Comparison of ENCODE assay signal across 14 cellular contexts in genomic region chr18:379665-380356, GRCh38.
DNase-seq lines count a peak whose midpoint lies in the region; ATAC-seq and TF ChIP-seq lines count a peak whose summit lies in the region.
"Had no signal": no experiment of that assay in that cellular context is flagged by ENCODE, and none has a peak within 500 bp of the region (broad histone marks: within the 10 kb centered on the region; RNA-seq: fewer than 3 reads in every experiment).

No MANE protein-coding gene starts in this region.

- H3K36me3 Mint-ChIP-seq in activated naive CD8-positive, alpha-beta T cell: no peaks in the 10 kb centered on the region
- no peaks in the 10 kb centered on the region for H3K36me3 Mint-ChIP-seq in activated naive CD8-positive, alpha-beta T cell treated with anti-CD3 and anti-CD28 coated beads for 36 hours
- peaks cover 10% of the 10 kb centered on the region for H3K36me3 Mint-ChIP-seq in dendritic cell treated with granulocyte-macrophage colony-stimulating factor and Interleukin-4, amounts not matched to agents 40 ng/mL and 50 ng/mL, for 4 days (ENCODE audit: low read depth)
- H3K36me3 Mint-ChIP-seq in mesothelial cell of epicardium (peaks cover 12% of the 10 kb centered on the region), immature natural killer cell (no peaks in the 10 kb centered on the region)
- H3K36me3 Mint-ChIP-seq in activated T-helper 1 cell treated with anti-CD3 and anti-CD28 coated beads, Interleukin-12 subunit alpha, Interleukin-12 subunit beta, Interleukin-2, Interleukin-4 antibody, amounts not matched to agents 30 ng/mL and 10 ng/mL and 1 ng/mL, durations not matched to agents 14 hours and 24 hours and 36 hours (ENCODE audit: low read depth): no peaks in the 10 kb centered on the region
- H3K36me3 Mint-ChIP-seq: activated naive CD4-positive, alpha-beta T cell treated with anti-CD3 and anti-CD28 coated beads, Interleukin-2, amount 10 ng/mL, durations not matched to agents 7 days and 5 days had no signal

- peaks cover 7% of the 10 kb centered on the region for H3K9me3 Mint-ChIP-seq in activated naive CD8-positive, alpha-beta T cell (ENCODE audit: low read depth)
- peaks cover 6% of the 10 kb centered on the region for H3K9me3 Mint-ChIP-seq in activated naive CD8-positive, alpha-beta T cell treated with anti-CD3 and anti-CD28 coated beads for 36 hours
- peaks cover 15% of the 10 kb centered on the region for H3K9me3 Mint-ChIP-seq in dendritic cell treated with granulocyte-macrophage colony-stimulating factor and Interleukin-4, amounts not matched to agents 40 ng/mL and 50 ng/mL, for 4 days
- H3K9me3 Mint-ChIP-seq in mesothelial cell of epicardium (peaks cover 6% of the 10 kb centered on the region), immature natural killer cell (no peaks in the 10 kb centered on the region)
- H3K9me3 Mint-ChIP-seq in activated T-helper 1 cell treated with anti-CD3 and anti-CD28 coated beads, Interleukin-12 subunit alpha, Interleukin-12 subunit beta, Interleukin-2, Interleukin-4 antibody, amounts not matched to agents 30 ng/mL and 10 ng/mL and 1 ng/mL, durations not matched to agents 14 hours and 24 hours and 36 hours: no peaks in the 10 kb centered on the region
- H3K9me3 Mint-ChIP-seq: activated naive CD4-positive, alpha-beta T cell treated with anti-CD3 and anti-CD28 coated beads, Interleukin-2, amount 10 ng/mL, durations not matched to agents 7 days and 5 days had no signal

- peaks cover 5% of the 10 kb centered on the region for H3K4me1 Mint-ChIP-seq in activated naive CD8-positive, alpha-beta T cell (ENCODE audit: low read depth)
- peaks cover 2% of the 10 kb centered on the region for H3K4me1 Mint-ChIP-seq in activated naive CD8-positive, alpha-beta T cell treated with anti-CD3 and anti-CD28 coated beads for 36 hours
- H3K4me1 Mint-ChIP-seq in dendritic cell treated with granulocyte-macrophage colony-stimulating factor and Interleukin-4, amounts not matched to agents 40 ng/mL and 50 ng/mL, for 4 days (ENCODE audit: low read depth): peaks cover 60% of the 10 kb centered on the region
- H3K4me1 Mint-ChIP-seq in mesothelial cell of epicardium (peaks cover 37% of the 10 kb centered on the region), immature natural killer cell (no peaks in the 10 kb centered on the region)
- H3K4me1 Mint-ChIP-seq in activated T-helper 1 cell treated with anti-CD3 and anti-CD28 coated beads, Interleukin-12 subunit alpha, Interleukin-12 subunit beta, Interleukin-2, Interleukin-4 antibody, amounts not matched to agents 30 ng/mL and 10 ng/mL and 1 ng/mL, durations not matched to agents 14 hours and 24 hours and 36 hours (ENCODE audit: low read depth): no peaks in the 10 kb centered on the region

- TF ChIP-seq CTCF in mesothelial cell of epicardium (IDR thresholded peaks at IDR 0.05; ENCODE audit: unreplicated experiment): no peak

- H3K27ac Mint-ChIP-seq in activated naive CD8-positive, alpha-beta T cell: peak overlapping the region; percentile 64
- no peak overlapping the region for H3K27ac Mint-ChIP-seq in activated naive CD8-positive, alpha-beta T cell treated with anti-CD3 and anti-CD28 coated beads for 36 hours
- peak overlapping the region; percentile 49 for H3K27ac Mint-ChIP-seq in dendritic cell treated with granulocyte-macrophage colony-stimulating factor and Interleukin-4, amounts not matched to agents 40 ng/mL and 50 ng/mL, for 4 days
- H3K27ac Mint-ChIP-seq in mesothelial cell of epicardium (peak overlapping the region; percentile 28), immature natural killer cell (no peak overlapping the region)
- no peak overlapping the region for H3K27ac Mint-ChIP-seq in activated T-helper 1 cell treated with anti-CD3 and anti-CD28 coated beads, Interleukin-12 subunit alpha, Interleukin-12 subunit beta, Interleukin-2, Interleukin-4 antibody, amounts not matched to agents 30 ng/mL and 10 ng/mL and 1 ng/mL, durations not matched to agents 14 hours and 24 hours and 36 hours
- H3K27ac Mint-ChIP-seq: activated naive CD4-positive, alpha-beta T cell treated with anti-CD3 and anti-CD28 coated beads, Interleukin-2, amount 10 ng/mL, durations not matched to agents 7 days and 5 days had no signal

- DNase-seq in activated naive CD8-positive, alpha-beta T cell treated with anti-CD3 and anti-CD28 coated beads for 36 hours: no peak
- no peak for DNase-seq in mesothelial cell of epicardium (ENCODE audit: low spot score in 2 of 2, unreplicated experiment in 2 of 2)
- DNase-seq in activated T-helper 1 cell treated with anti-CD3 and anti-CD28 coated beads, Interleukin-12 subunit alpha, Interleukin-12 subunit beta, Interleukin-2, Interleukin-4 antibody, amounts not matched to agents 30 ng/mL and 10 ng/mL and 1 ng/mL, durations not matched to agents 14 hours and 24 hours and 36 hours (ENCODE audit: low spot score): no peak
- DNase-seq in immature natural killer cell: no peak
- DNase-seq: activated naive CD4-positive, alpha-beta T cell treated with anti-CD3 and anti-CD28 coated beads, Interleukin-2, amount 10 ng/mL, durations not matched to agents 7 days and 5 days; NCI-H1436 treated with DMSO at 0.1 percent for 48 hours; NCI-H526 treated with DMSO at 0.1 percent for 48 hours; SHP77; stimulated activated CD4-positive, alpha-beta T cell treated with anti-CD3 and anti-CD28 coated beads, Interleukin-4, amount 100 ng/mL, for 4 hours; stimulated activated naive CD4-positive, alpha-beta T cell had no signal

- intact Hi-C loops in dendritic cell treated with granulocyte-macrophage colony-stimulating factor and Interleukin-4, amounts not matched to agents 40 ng/mL and 50 ng/mL, for 4 days (cut with micrococcal nuclease): no loop called here
- intact Hi-C loops in activated T-helper 1 cell treated with anti-CD3 and anti-CD28 coated beads, Interleukin-12 subunit alpha, Interleukin-12 subunit beta, Interleukin-2, Interleukin-4 antibody, amounts not matched to agents 30 ng/mL and 10 ng/mL and 1 ng/mL, durations not matched to agents 14 hours and 24 hours and 36 hours (cut with micrococcal nuclease): no loop called here

- no peak overlapping the region for H3K4me3 Mint-ChIP-seq in activated naive CD8-positive, alpha-beta T cell
- no peak overlapping the region for H3K4me3 Mint-ChIP-seq in activated naive CD8-positive, alpha-beta T cell treated with anti-CD3 and anti-CD28 coated beads for 36 hours
- no peak overlapping the region for H3K4me3 Mint-ChIP-seq in dendritic cell treated with granulocyte-macrophage colony-stimulating factor and Interleukin-4, amounts not matched to agents 40 ng/mL and 50 ng/mL, for 4 days
- H3K4me3 Mint-ChIP-seq in mesothelial cell of epicardium (no peak overlapping the region), immature natural killer cell (no peak overlapping the region)
- H3K4me3 Mint-ChIP-seq in activated T-helper 1 cell treated with anti-CD3 and anti-CD28 coated beads, Interleukin-12 subunit alpha, Interleukin-12 subunit beta, Interleukin-2, Interleukin-4 antibody, amounts not matched to agents 30 ng/mL and 10 ng/mL and 1 ng/mL, durations not matched to agents 14 hours and 24 hours and 36 hours: no peak overlapping the region
- H3K4me3 Mint-ChIP-seq: activated naive CD4-positive, alpha-beta T cell treated with anti-CD3 and anti-CD28 coated beads, Interleukin-2, amount 10 ng/mL, durations not matched to agents 7 days and 5 days had no signal

- H3K27me3 Mint-ChIP-seq in activated naive CD8-positive, alpha-beta T cell: peaks cover 6% of the 10 kb centered on the region
- peaks cover 25% of the 10 kb centered on the region for H3K27me3 Mint-ChIP-seq in activated naive CD8-positive, alpha-beta T cell treated with anti-CD3 and anti-CD28 coated beads for 36 hours
- H3K27me3 Mint-ChIP-seq in dendritic cell treated with granulocyte-macrophage colony-stimulating factor and Interleukin-4, amounts not matched to agents 40 ng/mL and 50 ng/mL, for 4 days: peaks cover 2% of the 10 kb centered on the region
- H3K27me3 Mint-ChIP-seq in mesothelial cell of epicardium (ENCODE audit: low read depth): no peaks in the 10 kb centered on the region
- peaks cover 7% of the 10 kb centered on the region for H3K27me3 Mint-ChIP-seq in activated T-helper 1 cell treated with anti-CD3 and anti-CD28 coated beads, Interleukin-12 subunit alpha, Interleukin-12 subunit beta, Interleukin-2, Interleukin-4 antibody, amounts not matched to agents 30 ng/mL and 10 ng/mL and 1 ng/mL, durations not matched to agents 14 hours and 24 hours and 36 hours (ENCODE audit: insufficient read depth)
- H3K27me3 Mint-ChIP-seq in immature natural killer cell (ENCODE audit: low read depth in 3 of 3): peaks cover 4 to 12% (median 9%) of the 10 kb centered on the region in 3 donors

- ATAC-seq in HG03196 (IDR thresholded peaks at IDR 0.05; ENCODE audit: unreplicated experiment) (no peak), HG02852 (IDR thresholded peaks at IDR 0.05; ENCODE audit: unreplicated experiment) (no peak)

Comparison
In these comparisons a context has a peak if more than half of its experiments do, and no peak if none do; other contexts are left out.
1. H3K27ac Mint-ChIP-seq: peak in activated naive CD8-positive, alpha-beta T cell (single experiment), dendritic cell treated with granulocyte-macrophage colony-stimulating factor and Interleukin-4, amounts not matched to agents 40 ng/mL and 50 ng/mL, for 4 days (single experiment) and mesothelial cell of epicardium (single experiment); none in activated naive CD8-positive, alpha-beta T cell treated with anti-CD3 and anti-CD28 coated beads for 36 hours (single experiment), activated T-helper 1 cell treated with anti-CD3 and anti-CD28 coated beads, Interleukin-12 subunit alpha, Interleukin-12 subunit beta, Interleukin-2, Interleukin-4 antibody, amounts not matched to agents 30 ng/mL and 10 ng/mL and 1 ng/mL, durations not matched to agents 14 hours and 24 hours and 36 hours (single experiment) and immature natural killer cell (0 of 6).